In genomic region chr16:1351582-1352362, GRCh38 we compare ENCODE assay signal across 1 cellular context.
A peak's percentile ranks its signal among the peaks of the same experiment; 100 is the strongest.
TF ChIP-seq lines count a peak whose summit lies in the region.

GNPTG (plus strand) TSS chr16:1351931; CDS start chr16:1351966, 35 bp downstream.
TSR3 (minus strand) TSS chr16:1351878; CDS start chr16:1351804, 74 bp downstream.

TF ChIP-seq in GM12878, 131 proteins besides CTCF, POLR2A, EP300 and RAD21 (continued from another document and continues in another):
- TF ChIP-seq SKIL (IDR thresholded peaks at IDR 0.05; ENCODE audit: low read depth, poor library complexity, severe bottlenecking) = no peak
- TF ChIP-seq MYC (IDR thresholded peaks at IDR 0.05; ENCODE audit: insufficient read depth, insufficient read length, insufficient replicate concordance, low read length, severe bottlenecking) = no peak
- TF ChIP-seq E4F1 (IDR thresholded peaks at IDR 0.05; ENCODE audit: borderline replicate concordance, partially characterized antibody) = no peak
- TF ChIP-seq POLR2AphosphoS2 (IDR thresholded peaks at IDR 0.05; ENCODE audit: low read depth, low read length) = peak; percentile 76; the same call in 1 of the 2 replicates
- 0 out of 2 replicates have a peak, but pooled peaks have one; percentile 35 for TF ChIP-seq RCOR1 (conservative IDR thresholded peaks at IDR 0.05; ENCODE audit: low read depth, low read length)
- TF ChIP-seq USF2 (IDR thresholded peaks at IDR 0.05; ENCODE audit: borderline replicate concordance, low read depth, low read length) = peak; percentile 98
- TF ChIP-seq YBX1 (IDR thresholded peaks at IDR 0.05) = no peak
- TF ChIP-seq RBBP5 (conservative IDR thresholded peaks at IDR 0.05) = no peak
- TF ChIP-seq NR2C1 (IDR thresholded peaks at IDR 0.05) = peak; percentile 79
- no peak for TF ChIP-seq SUPT20H (IDR thresholded peaks at IDR 0.05; ENCODE audit: borderline replicate concordance, control insufficient read depth, low read depth, low read length)
- no peak for TF ChIP-seq CBX3 (IDR thresholded peaks at IDR 0.05; ENCODE audit: borderline replicate concordance, low read depth)
- TF ChIP-seq ELK1 (IDR thresholded peaks at IDR 0.05; ENCODE audit: low read depth, low read length) = peak; percentile 98
- TF ChIP-seq PAX8 (IDR thresholded peaks at IDR 0.05) = no peak
- no peak for TF ChIP-seq SUZ12 (IDR thresholded peaks at IDR 0.05; ENCODE audit: unreplicated experiment)
- TF ChIP-seq POU2F2 (IDR thresholded peaks at IDR 0.05; ENCODE audit: borderline replicate concordance, low read depth, low read length) = peak; percentile 75
- TF ChIP-seq CEBPB (IDR thresholded peaks at IDR 0.05; ENCODE audit: borderline replicate concordance in 1 of 2, low read depth in 2 of 2, low read length in 2 of 2) = no peak
- TF ChIP-seq SPI1 (IDR thresholded peaks at IDR 0.05; ENCODE audit: borderline replicate concordance, insufficient read depth, low read depth, low read length) = no peak
- TF ChIP-seq ZBED1 (IDR thresholded peaks at IDR 0.05; ENCODE audit: borderline replicate concordance) = no peak
- TF ChIP-seq RB1 (IDR thresholded peaks at IDR 0.05; ENCODE audit: borderline replicate concordance) = peak; percentile 94; the same call in 1 of the 2 replicates
- TF ChIP-seq NBN (IDR thresholded peaks at IDR 0.05) = no peak
- no peak for TF ChIP-seq MEF2B (IDR thresholded peaks at IDR 0.05; ENCODE audit: partially characterized antibody, poor library complexity, severe bottlenecking)
- peak; percentile 74 for TF ChIP-seq CREM (IDR thresholded peaks at IDR 0.05; ENCODE audit: low read depth)
- peak; percentile 79 for TF ChIP-seq RUNX3 (IDR thresholded peaks at IDR 0.05; ENCODE audit: low read length)
- peak; percentile 74 for TF ChIP-seq SP1 (IDR thresholded peaks at IDR 0.05; ENCODE audit: low read depth, low read length)
- TF ChIP-seq STAT3 (IDR thresholded peaks at IDR 0.05; ENCODE audit: low read depth, low read length) = no peak
- peak; percentile 85 for TF ChIP-seq HCFC1 (IDR thresholded peaks at IDR 0.05; ENCODE audit: low read length)
- TF ChIP-seq MXI1 (IDR thresholded peaks at IDR 0.05; ENCODE audit: low read depth, low read length) = peak; percentile 91; the same call in 1 of the 2 replicates
- no peak for TF ChIP-seq PML (IDR thresholded peaks at IDR 0.05; ENCODE audit: low read length)
- TF ChIP-seq POLR2AphosphoS5 (IDR thresholded peaks at IDR 0.05; ENCODE audit: low read length) = peak; percentile 76; the same call in 1 of the 2 replicates
- TF ChIP-seq BCL3 (IDR thresholded peaks at IDR 0.05; ENCODE audit: borderline replicate concordance, insufficient read depth, low read depth, low read length, poor library complexity, severe bottlenecking) = peak; percentile 79
- peak; percentile 94 to 100 for TF ChIP-seq BHLHE40 (IDR thresholded peaks at IDR 0.05; ENCODE audit: borderline replicate concordance in 1 of 2, low read depth in 2 of 2, low read length in 1 of 2)
- TF ChIP-seq ETV6 (conservative IDR thresholded peaks at IDR 0.05 in 1 of 2, IDR thresholded peaks at IDR 0.05 in 1 of 2; ENCODE audit: borderline replicate concordance in 1 of 2, low read depth in 1 of 2) = no peak
- TF ChIP-seq IKZF2 (IDR thresholded peaks at IDR 0.05) = no peak
- TF ChIP-seq ZBTB11 (CRISPR knock-in tag; IDR thresholded peaks at IDR 0.05) = peak; percentile 79
- peak; percentile 81 for TF ChIP-seq NR2F1 (conservative IDR thresholded peaks at IDR 0.05)
- peak; percentile 98 for TF ChIP-seq SIN3A (IDR thresholded peaks at IDR 0.05; ENCODE audit: low read depth, low read length)
- peak; percentile 65; the same call in 1 of the 2 replicates for TF ChIP-seq ZNF217 (IDR thresholded peaks at IDR 0.05)
- TF ChIP-seq BMI1 (IDR thresholded peaks at IDR 0.05; ENCODE audit: borderline replicate concordance) = no peak
- TF ChIP-seq ZNF207 (IDR thresholded peaks at IDR 0.05; ENCODE audit: borderline replicate concordance) = peak; percentile 76; the same call in 1 of the 2 replicates
- TF ChIP-seq NFIC (IDR thresholded peaks at IDR 0.05; ENCODE audit: low read depth, low read length) = no peak; the same call in 1 of the 2 replicates
- TF ChIP-seq MEF2A (IDR thresholded peaks at IDR 0.05; ENCODE audit: insufficient read depth, low read depth, low read length) = peak; percentile 77
- no peak for TF ChIP-seq IRF5 (IDR thresholded peaks at IDR 0.05; ENCODE audit: borderline replicate concordance)
- no peak for TF ChIP-seq MTA3 (IDR thresholded peaks at IDR 0.05; ENCODE audit: borderline replicate concordance, low read length)
- no peak for TF ChIP-seq E2F8 (IDR thresholded peaks at IDR 0.05; ENCODE audit: low read depth, partially characterized antibody)
- peak; percentile 84 for TF ChIP-seq BACH1 (IDR thresholded peaks at IDR 0.05; ENCODE audit: borderline replicate concordance)
- peak; percentile 60 for TF ChIP-seq SIX5 (IDR thresholded peaks at IDR 0.05; ENCODE audit: low read depth, low read length, severe bottlenecking)
- no peak for TF ChIP-seq TCF7 (IDR thresholded peaks at IDR 0.05; ENCODE audit: borderline replicate concordance)
- TF ChIP-seq PKNOX1 (IDR thresholded peaks at IDR 0.05) = no peak
- peak; percentile 51 to 77 for TF ChIP-seq EGR1 (IDR thresholded peaks at IDR 0.05; ENCODE audit: borderline replicate concordance in 1 of 2, low read depth in 2 of 2, low read length in 2 of 2)
- TF ChIP-seq KAT2A (conservative IDR thresholded peaks at IDR 0.05; ENCODE audit: control insufficient read depth, low read depth, low read length) = no peak
